ENCODE assay signal across 8 cellular contexts in genomic region chr17:47621293-47622178, GRCh38. TPM values are rescaled to one million over a fixed set of nuclear protein-coding genes. Genes with fewer than 3 reads are reported as not detected.
A peak's percentile ranks its signal among the peaks of the same experiment; 100 is the strongest.
DNase-seq lines count a peak whose midpoint lies in the region; ATAC-seq and TF ChIP-seq lines count a peak whose summit lies in the region.

No MANE protein-coding gene starts in this region.

- peak overlapping the region; percentile 29 to 81 (median 62) for H3K27ac Mint-ChIP-seq in immature natural killer cell

- WGBS in testis, 2 donors = 44 to 53% methylated on average over 9 of the region's 9 CpGs

- H3K9me3 ChIP-seq in right atrium auricular region = no peaks in the 10 kb centered on the region
- H3K9me3 ChIP-seq in testis = no peaks in the 10 kb centered on the region

- peaks cover 26% of the 10 kb centered on the region for H3K36me3 ChIP-seq in right atrium auricular region
- H3K36me3 ChIP-seq in testis (ENCODE audit: low read depth, missing control alignments) = no peaks in the 10 kb centered on the region

- H3K4me3 ChIP-seq in right atrium auricular region = no peak overlapping the region
- no peak overlapping the region for H3K4me3 ChIP-seq in testis

- intact Hi-C loops in Right ventricle myocardium inferior (cut with DNase I) = no loop called here
- intact Hi-C loops in testis (cut with DNase I; ENCODE audit: low total_unique reads) = no loop called here

- TF ChIP-seq CTCF in right atrium auricular region (IDR thresholded peaks at IDR 0.05) = peak in 1 of 2 donors; percentile 10
- no peak for TF ChIP-seq CTCF in testis (IDR thresholded peaks at IDR 0.05)

- H3K4me1 ChIP-seq in right atrium auricular region (peaks cover 0 to 23% of the 10 kb centered on the region in 2 donors), testis (no peaks in the 10 kb centered on the region)

- H3K27ac ChIP-seq in right atrium auricular region (peak overlapping the region in 1 of 2 donors; percentile 46), testis (peak overlapping the region in 1 of 2 donors; percentile 21)

- no peak for TF ChIP-seq POLR2A in testis (IDR thresholded peaks at IDR 0.05)

- no peak for DNase-seq in Right ventricle myocardium inferior (ENCODE audit: missing footprints)
- DNase-seq in right atrium auricular region (ENCODE audit: low spot score) = no peak
- DNase-seq in amniotic stem cell (lab: John Stamatoyannopoulos, UW) = peak; percentile 77
- DNase-seq in immature natural killer cell = peak in 1 of 3 donors; percentile 10
- peak; percentile 30 for DNase-seq in testis
- DNase-seq in CD1c-positive myeloid dendritic cell (ENCODE audit: extremely low spot score) = no peak
- DNase-seq in activated CD4-positive, alpha-beta T cell treated with anti-CD3 and anti-CD28 coated beads, Interleukin-2, amount 50 U/mL, for 48 hours = no peak
- no peak for DNase-seq in NCI-H748 (lab: John Stamatoyannopoulos, UW; ENCODE audit: unreplicated experiment)

- peaks cover 2 to 6% of the 10 kb centered on the region in 2 donors for H3K4me1 Mint-ChIP-seq in immature natural killer cell

- no peaks in the 10 kb centered on the region for H3K9me3 Mint-ChIP-seq in immature natural killer cell

- H3K36me3 Mint-ChIP-seq in immature natural killer cell = peaks cover 11 to 35% (median 18%) of the 10 kb centered on the region in 3 donors

- peak; percentile 55 for ATAC-seq in Right ventricle myocardium inferior

- peaks cover 0 to 4% (median 0%) of the 10 kb centered on the region in 3 donors for H3K27me3 Mint-ChIP-seq in immature natural killer cell (ENCODE audit: low read depth in 3 of 3)

- no peaks in the 10 kb centered on the region for H3K27me3 ChIP-seq in right atrium auricular region
- H3K27me3 ChIP-seq in testis = no peaks in the 10 kb centered on the region

- peak overlapping the region in 1 of 5 donors; percentile 10 for H3K4me3 Mint-ChIP-seq in immature natural killer cell

RNA-seq across cellular contexts. Expression of gene KPNB1, which starts 28.2 kb away (rescaled TPM):
- total RNA-seq in Right ventricle myocardium inferior (166 TPM), right atrium auricular region (100 to 1,000 TPM in 1 of 2 donors, 10 to 100 TPM in 1; 91.4 to 102 TPM), testis (100 to 1,000 TPM; 262 to 299 TPM)
- polyA plus RNA-seq in immature natural killer cell (10 to 100 TPM; 15.8 to 27.9 (median 17.3) TPM), testis (ENCODE audit: insufficient read depth, low read depth, low replicate concordance) (391 TPM)

Comparison
In these comparisons a context has a peak if more than half of its experiments do, and no peak if none do; other contexts are left out.
1. DNase-seq: peak in amniotic stem cell (single experiment) and testis (single experiment); none in Right ventricle myocardium inferior (single experiment), right atrium auricular region (single experiment), CD1c-positive myeloid dendritic cell (single experiment), activated CD4-positive, alpha-beta T cell treated with anti-CD3 and anti-CD28 coated beads, Interleukin-2, amount 50 U/mL, for 48 hours (0 of 2) and NCI-H748 (single experiment).